In the genomic region with DNA sequence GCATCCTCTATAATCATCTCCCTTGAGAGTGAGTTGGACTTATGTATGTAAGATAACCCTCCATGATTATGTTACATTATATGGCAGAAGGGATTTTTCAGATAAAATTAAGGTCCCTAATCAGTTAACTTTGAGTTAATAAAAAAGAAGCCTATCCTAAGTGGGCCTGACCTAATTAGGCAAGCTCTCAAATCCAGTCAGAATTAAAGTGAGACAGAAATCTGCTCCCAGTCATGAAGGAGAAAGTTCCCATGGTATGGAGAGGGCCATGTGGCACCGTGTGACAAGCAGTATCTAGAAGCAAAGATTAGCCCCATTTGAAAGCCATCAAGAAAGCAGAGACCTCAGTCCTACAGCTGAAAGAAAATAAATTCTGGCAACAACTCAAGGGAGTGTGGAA, we compare ENCODE assay signal across 28 cellular contexts.
"Had no signal": no experiment of that assay in that cellular context is flagged by ENCODE, and none has a peak within 500 bp of the region (broad histone marks: within the 10 kb centered on the region; RNA-seq: fewer than 3 reads in every experiment).

No MANE protein-coding gene starts in this region.

- H3K27me3 ChIP-seq: stomach, suprapubic skin, testis, thyroid gland, tibial artery, tibial nerve, transverse colon, upper lobe of left lung, upper lobe of right lung, uterus, vagina had no signal

- ATAC-seq: stimulated activated effector memory CD8-positive, alpha-beta T cell treated with anti-CD3 and anti-CD28 coated beads, Interleukin-12 subunit alpha, Interleukin-12 subunit beta, amount 100 ng/mL, for 72 hours; stimulated activated memory B cell treated with anti-CD40 and anti-IgM and Interleukin-4, amounts not matched to agents 10 μg/mL and 1 μg/mL and 100 μg/mL, for 72 hours; stimulated activated naive B cell treated with anti-CD40 and anti-IgM and Interleukin-4, amounts not matched to agents 10 μg/mL and 1 μg/mL and 100 μg/mL, for 72 hours; stimulated activated naive CD8-positive, alpha-beta T cell treated with anti-CD3 and anti-CD28 coated beads, Interleukin-15, amount 100 ng/mL, for 72 hours; stimulated activated naive CD8-positive, alpha-beta T cell treated with anti-CD3 and anti-CD28 coated beads, Interleukin-15, Interleukin-2, amounts not matched to agents 100 U/mL and 50 U/mL, for 24 hours; upper lobe of right lung had no signal

- DNase-seq: stimulated activated CD4-positive, alpha-beta T cell treated with anti-CD3 and anti-CD28 coated beads, Interleukin-2, amount 100 ng/mL, for 48 hours; stimulated activated CD4-positive, alpha-beta T cell treated with anti-CD3 and anti-CD28 coated beads, Interleukin-4, amount 100 ng/mL, for 1 hour; stimulated activated CD4-positive, alpha-beta T cell treated with anti-CD3 and anti-CD28 coated beads, Interleukin-4, amount 100 ng/mL, for 24 hours; stimulated activated CD4-positive, alpha-beta T cell treated with anti-CD3 and anti-CD28 coated beads, Interleukin-4, amount 100 ng/mL, for 4 hours; stimulated activated CD8-positive, alpha-beta memory T cell treated with anti-CD3 and anti-CD28 coated beads, Interleukin-4, amount 100 ng/mL, for 48 hours; stimulated activated naive B cell treated with anti-CD40 and anti-IgM and Interleukin-4, amounts not matched to agents 10 μg/mL and 1 μg/mL and 100 μg/mL, for 72 hours; stimulated activated naive CD4-positive, alpha-beta T cell; stimulated activated naive CD4-positive, alpha-beta T cell treated with Interleukin-2 at 50 U/mL for 16 hours; stimulated activated naive CD8-positive, alpha-beta T cell treated with anti-CD3 and anti-CD28 coated beads, Interleukin-15, amount 100 ng/mL, for 72 hours; stimulated activated naive CD8-positive, alpha-beta T cell treated with anti-CD3 and anti-CD28 coated beads, Interleukin-15, Interleukin-2, amounts not matched to agents 100 U/mL and 50 U/mL, for 24 hours; stomach; substantia nigra; testis; thyroid gland; tibial artery; transverse colon; trophoblast cell; upper lobe of left lung; upper lobe of right lung; uterus had no signal

- H3K36me3 ChIP-seq: stomach, suprapubic skin, thoracic aorta, thyroid gland, tibial artery, tibial nerve, transverse colon, upper lobe of left lung, upper lobe of right lung, uterus, vagina had no signal

- H3K4me1 ChIP-seq: suprapubic skin, testis, thyroid gland, tibial artery, tibial nerve, transverse colon, upper lobe of left lung, upper lobe of right lung, uterus, vagina had no signal

- H3K4me3 Mint-ChIP-seq: stimulated activated effector memory CD8-positive, alpha-beta T cell treated with anti-CD3 and anti-CD28 coated beads, Interleukin-12 subunit alpha, Interleukin-12 subunit beta, amount 100 ng/mL, for 72 hours; stimulated activated memory B cell treated with anti-CD40 and anti-IgM and Interleukin-4, amounts not matched to agents 10 μg/mL and 1 μg/mL and 100 μg/mL, for 72 hours; stimulated activated naive B cell treated with anti-CD40 and anti-IgM and Interleukin-4, amounts not matched to agents 10 μg/mL and 1 μg/mL and 100 μg/mL, for 72 hours; stimulated activated naive CD8-positive, alpha-beta T cell treated with anti-CD3 and anti-CD28 coated beads, Interleukin-15, amount 100 ng/mL, for 72 hours; stimulated activated naive CD8-positive, alpha-beta T cell treated with anti-CD3 and anti-CD28 coated beads, Interleukin-15, Interleukin-2, amounts not matched to agents 100 ng/mL and 50 ng/mL, for 24 hours; type B pancreatic cell had no signal

- H3K4me3 ChIP-seq: stomach, suprapubic skin, testis, thoracic aorta, thyroid gland, tibial artery, tibial nerve, transverse colon, upper lobe of left lung, upper lobe of right lung, uterus, vagina had no signal

- H3K9me3 Mint-ChIP-seq: stimulated activated effector memory CD8-positive, alpha-beta T cell treated with anti-CD3 and anti-CD28 coated beads, Interleukin-12 subunit alpha, Interleukin-12 subunit beta, amount 100 ng/mL, for 72 hours; stimulated activated memory B cell treated with anti-CD40 and anti-IgM and Interleukin-4, amounts not matched to agents 10 μg/mL and 1 μg/mL and 100 μg/mL, for 72 hours; stimulated activated naive B cell treated with anti-CD40 and anti-IgM and Interleukin-4, amounts not matched to agents 10 μg/mL and 1 μg/mL and 100 μg/mL, for 72 hours; stimulated activated naive CD8-positive, alpha-beta T cell treated with anti-CD3 and anti-CD28 coated beads, Interleukin-15, amount 100 ng/mL, for 72 hours had no signal

- H3K36me3 Mint-ChIP-seq: stimulated activated effector memory CD8-positive, alpha-beta T cell treated with anti-CD3 and anti-CD28 coated beads, Interleukin-12 subunit alpha, Interleukin-12 subunit beta, amount 100 ng/mL, for 72 hours; stimulated activated memory B cell treated with anti-CD40 and anti-IgM and Interleukin-4, amounts not matched to agents 10 μg/mL and 1 μg/mL and 100 μg/mL, for 72 hours; stimulated activated naive B cell treated with anti-CD40 and anti-IgM and Interleukin-4, amounts not matched to agents 10 μg/mL and 1 μg/mL and 100 μg/mL, for 72 hours; type B pancreatic cell had no signal

- H3K27me3 Mint-ChIP-seq: stimulated activated memory B cell treated with anti-CD40 and anti-IgM and Interleukin-4, amounts not matched to agents 10 μg/mL and 1 μg/mL and 100 μg/mL, for 72 hours; stimulated activated naive B cell treated with anti-CD40 and anti-IgM and Interleukin-4, amounts not matched to agents 10 μg/mL and 1 μg/mL and 100 μg/mL, for 72 hours; stimulated activated naive CD8-positive, alpha-beta T cell treated with anti-CD3 and anti-CD28 coated beads, Interleukin-15, amount 100 ng/mL, for 72 hours; stimulated activated naive CD8-positive, alpha-beta T cell treated with anti-CD3 and anti-CD28 coated beads, Interleukin-15, Interleukin-2, amounts not matched to agents 100 ng/mL and 50 ng/mL, for 24 hours had no signal

- H3K27ac Mint-ChIP-seq: stimulated activated effector memory CD8-positive, alpha-beta T cell treated with anti-CD3 and anti-CD28 coated beads, Interleukin-12 subunit alpha, Interleukin-12 subunit beta, amount 100 ng/mL, for 72 hours; stimulated activated memory B cell treated with anti-CD40 and anti-IgM and Interleukin-4, amounts not matched to agents 10 μg/mL and 1 μg/mL and 100 μg/mL, for 72 hours; stimulated activated naive B cell treated with anti-CD40 and anti-IgM and Interleukin-4, amounts not matched to agents 10 μg/mL and 1 μg/mL and 100 μg/mL, for 72 hours; stimulated activated naive CD8-positive, alpha-beta T cell treated with anti-CD3 and anti-CD28 coated beads, Interleukin-15, amount 100 ng/mL, for 72 hours; stimulated activated naive CD8-positive, alpha-beta T cell treated with anti-CD3 and anti-CD28 coated beads, Interleukin-15, Interleukin-2, amounts not matched to agents 100 ng/mL and 50 ng/mL, for 24 hours; type B pancreatic cell had no signal

- H3K4me1 Mint-ChIP-seq: stimulated activated effector memory CD8-positive, alpha-beta T cell treated with anti-CD3 and anti-CD28 coated beads, Interleukin-12 subunit alpha, Interleukin-12 subunit beta, amount 100 ng/mL, for 72 hours; stimulated activated memory B cell treated with anti-CD40 and anti-IgM and Interleukin-4, amounts not matched to agents 10 μg/mL and 1 μg/mL and 100 μg/mL, for 72 hours; stimulated activated naive B cell treated with anti-CD40 and anti-IgM and Interleukin-4, amounts not matched to agents 10 μg/mL and 1 μg/mL and 100 μg/mL, for 72 hours; stimulated activated naive CD8-positive, alpha-beta T cell treated with anti-CD3 and anti-CD28 coated beads, Interleukin-15, amount 100 ng/mL, for 72 hours had no signal

- H3K27ac ChIP-seq: stomach, suprapubic skin, testis, thoracic aorta, thyroid gland, tibial artery, tibial nerve, transverse colon, upper lobe of left lung, upper lobe of right lung, uterus, vagina had no signal

- H3K9me3 ChIP-seq: stomach, suprapubic skin, testis, thoracic aorta, thyroid gland, tibial artery, tibial nerve, transverse colon, upper lobe of left lung, upper lobe of right lung, uterus, vagina had no signal
